ENCODE assay signal across 1 cellular context in the genomic region with DNA sequence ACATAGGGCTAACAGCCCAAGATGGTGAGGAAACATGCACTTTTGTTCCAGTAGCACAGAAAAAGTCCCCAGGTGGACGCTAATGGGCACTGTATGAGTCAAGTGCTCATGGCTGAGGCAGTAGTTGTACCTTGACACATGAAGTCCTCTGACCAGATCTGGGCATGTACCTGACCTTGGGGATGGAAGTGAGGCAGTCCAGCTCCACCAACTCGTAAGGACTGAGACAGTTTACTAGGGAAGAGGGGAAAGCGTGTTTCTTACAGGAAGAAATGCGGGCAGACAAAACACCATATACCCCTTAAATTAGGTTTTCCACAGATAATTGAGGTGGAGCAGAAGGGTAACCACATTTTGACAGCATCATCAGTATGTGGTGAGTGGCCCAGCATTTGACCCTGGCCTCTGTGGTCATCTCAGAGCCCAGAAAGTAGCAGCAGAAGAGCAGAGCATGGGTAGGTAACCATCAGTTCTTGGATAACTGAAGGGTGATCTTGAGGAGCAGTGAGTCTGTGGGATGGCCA.
A peak's percentile ranks its signal among the peaks of the same experiment; 100 is the strongest.
TF ChIP-seq lines count a peak whose summit lies in the region.

No MANE protein-coding gene starts in this region.

TF ChIP-seq in HepG2, 621 proteins besides CTCF, POLR2A, EP300 and RAD21 (continued from another document):
- TF ChIP-seq, protein P1, sequence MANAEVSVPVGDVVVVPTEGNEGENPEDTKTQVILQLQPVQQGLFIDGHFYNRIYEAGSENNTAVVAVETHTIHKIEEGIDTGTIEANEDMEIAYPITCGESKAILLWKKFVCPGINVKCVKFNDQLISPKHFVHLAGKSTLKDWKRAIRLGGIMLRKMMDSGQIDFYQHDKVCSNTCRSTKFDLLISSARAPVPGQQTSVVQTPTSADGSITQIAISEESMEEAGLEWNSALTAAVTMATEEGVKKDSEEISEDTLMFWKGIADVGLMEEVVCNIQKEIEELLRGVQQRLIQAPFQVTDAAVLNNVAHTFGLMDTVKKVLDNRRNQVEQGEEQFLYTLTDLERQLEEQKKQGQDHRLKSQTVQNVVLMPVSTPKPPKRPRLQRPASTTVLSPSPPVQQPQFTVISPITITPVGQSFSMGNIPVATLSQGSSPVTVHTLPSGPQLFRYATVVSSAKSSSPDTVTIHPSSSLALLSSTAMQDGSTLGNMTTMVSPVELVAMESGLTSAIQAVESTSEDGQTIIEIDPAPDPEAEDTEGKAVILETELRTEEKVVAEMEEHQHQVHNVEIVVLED (CRISPR knock-in tag; IDR thresholded peaks at IDR 0.05; ENCODE audit: borderline replicate concordance), result no peak
- TF ChIP-seq HOXA7 (CRISPR knock-in tag; IDR thresholded peaks at IDR 0.05) (no peak), SAFB2 (CRISPR knock-in tag; IDR thresholded peaks at IDR 0.05; ENCODE audit: borderline replicate concordance, low read depth) (0 out of 2 replicates have a peak, but pooled peaks have one; percentile 36), DNMT1 (CRISPR knock-in tag; IDR thresholded peaks at IDR 0.05) (no peak), ZNF274 (CRISPR knock-in tag; IDR thresholded peaks at IDR 0.05) (no peak), NFIB (CRISPR knock-in tag; IDR thresholded peaks at IDR 0.05; ENCODE audit: borderline replicate concordance) (0 out of 2 replicates have a peak, but pooled peaks have one; percentile 54), HES4 (CRISPR knock-in tag; IDR thresholded peaks at IDR 0.05; ENCODE audit: borderline replicate concordance) (peak; percentile 71; the same call in 1 of the 2 replicates), JUND (CRISPR knock-in tag; IDR thresholded peaks at IDR 0.05) (0 out of 2 replicates have a peak, but pooled peaks have one; percentile 30)
